ENCODE assay signal across 15 cellular contexts in the genomic region with DNA sequence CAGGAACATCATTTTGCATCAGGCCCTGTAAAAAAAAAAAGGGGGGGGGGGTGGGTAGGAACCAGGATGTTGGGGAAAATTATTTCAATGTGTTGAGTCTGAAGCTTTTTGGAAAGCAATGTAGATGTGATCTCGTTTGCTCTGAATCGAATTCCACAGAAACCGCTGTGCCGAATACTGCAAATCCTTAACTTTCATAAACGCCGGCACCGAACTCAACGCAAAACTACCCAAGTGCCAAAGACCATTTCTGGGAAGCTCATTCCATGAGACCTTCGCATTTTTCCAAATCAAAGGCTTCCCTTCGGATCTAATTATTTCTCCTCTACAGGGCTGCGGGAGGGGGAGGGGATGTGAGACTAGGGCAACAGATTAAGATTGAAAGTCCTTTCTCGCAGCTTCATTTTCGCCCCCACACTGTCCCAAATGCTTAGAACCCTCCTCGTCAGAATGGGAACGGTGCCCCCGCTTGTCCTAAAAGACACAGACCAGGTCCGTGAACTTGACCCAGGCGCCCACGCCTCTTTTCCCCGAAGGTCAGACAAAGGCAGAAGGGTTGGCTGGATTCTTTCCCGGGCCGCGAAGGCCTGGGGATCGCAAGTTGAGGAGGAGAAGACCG. TPM values are rescaled to one million over a fixed set of nuclear protein-coding genes. Genes with fewer than 3 reads are reported as not detected.
DNase-seq lines count a peak whose midpoint lies in the region; ATAC-seq and TF ChIP-seq lines count a peak whose summit lies in the region.
"Had no signal": no experiment of that assay in that cellular context is flagged by ENCODE, and none has a peak within 500 bp of the region (broad histone marks: within the 10 kb centered on the region; RNA-seq: fewer than 3 reads in every experiment).

No MANE protein-coding gene starts in this region.

- intact Hi-C loops in thyroid gland (cut with DNase I), result no loop called here
- intact Hi-C loops in transverse colon (cut with DNase I; ENCODE audit: low total_unique reads), result no loop called here

- TF ChIP-seq CTCF in BJ (IDR thresholded peaks at IDR 0.05; ENCODE audit: insufficient read depth, low read depth, low read length) (no peak), coronary artery (IDR thresholded peaks at IDR 0.05) (no peak), nephron (IDR thresholded peaks at IDR 0.05; ENCODE audit: unreplicated experiment in 3 of 3) (no peak), thyroid gland (IDR thresholded peaks at IDR 0.05) (no peak), transverse colon (IDR thresholded peaks at IDR 0.05) (no peak)

- CTCF ChIA-PET in BJ (lab: Yijun Ruan, JAX), result interaction anchor here (0.7 to 10.4 kb wide), 5 partner anchors 10 to 160 kb away, joined by 3 to 128 read pairs (median 3); no protein-coding TSS in a partner anchor

- H3K27ac Mint-ChIP-seq in nephron, result no peak overlapping the region
- H3K27ac Mint-ChIP-seq: CD8-positive, alpha-beta T cell had no signal

- H3K9me3 Mint-ChIP-seq in nephron, result no peaks in the 10 kb centered on the region
- H3K9me3 Mint-ChIP-seq: CD8-positive, alpha-beta T cell had no signal

- no peaks in the 10 kb centered on the region; the same call in 1 of the 2 replicates for H3K9me3 ChIP-seq in HUES48 (ENCODE audit: control insufficient read depth, insufficient read depth, low read length)
- no peaks in the 10 kb centered on the region for H3K9me3 ChIP-seq in thyroid gland
- no peaks in the 10 kb centered on the region for H3K9me3 ChIP-seq in transverse colon

- POLR2A ChIA-PET in BJ (lab: Charles Lee), result interaction anchor here (0.7 kb wide), 1 partner anchor 73 kb away, joined by 14 read pairs; no protein-coding TSS in a partner anchor

- no peak for ATAC-seq in GM21390 (IDR thresholded peaks at IDR 0.05; ENCODE audit: unreplicated experiment)
- ATAC-seq in HG02623 (IDR thresholded peaks at IDR 0.05; ENCODE audit: unreplicated experiment), result no peak

- DNase-seq in BJ (ENCODE audit: low read depth), result no peak
- peak; percentile 50 for DNase-seq in coronary artery (ENCODE audit: low spot score)
- DNase-seq in thyroid gland, result no peak
- DNase-seq in transverse colon, result no peak
- DNase-seq: anterior cingulate cortex; CD8-positive, alpha-beta T cell; stimulated activated CD4-positive, alpha-beta T cell treated with anti-CD3 and anti-CD28 coated beads, Interleukin-2, amount 100 ng/mL, for 48 hours; stomach had no signal

- 17 to 18% methylated on average over 18 to 25 of the region's 25 CpGs for WGBS in thyroid gland, 2 donors
- WGBS in transverse colon (ENCODE audit: low coverage in 1 of 2), 2 donors, result 14 to 30% methylated on average over 2 to 25 of the region's 25 CpGs

- peaks cover 45% of the 10 kb centered on the region for H3K4me1 ChIP-seq in HUES48 (ENCODE audit: control insufficient read depth, insufficient read depth, low read length)
- H3K4me1 ChIP-seq in thyroid gland, result peaks cover 0 to 9% of the 10 kb centered on the region in 2 donors
- peaks cover 9 to 26% (median 18%) of the 10 kb centered on the region in 4 donors for H3K4me1 ChIP-seq in transverse colon
- H3K4me1 ChIP-seq: parathyroid adenoma had no signal

- H3K36me3 ChIP-seq in BJ (ENCODE audit: control insufficient read depth, insufficient read depth, low read length) (no peaks in the 10 kb centered on the region; the same call in 1 of the 2 replicates), HUES48 (ENCODE audit: control insufficient read depth, insufficient read depth, low read length) (no peaks in the 10 kb centered on the region), thyroid gland (no peaks in the 10 kb centered on the region), transverse colon (no peaks in the 10 kb centered on the region)
- H3K36me3 ChIP-seq: stomach had no signal

- in situ Hi-C loops in transverse colon (cut with MboI; ENCODE audit: low pct_ligation_motif_present in 1 of 4, low pct_unique_long_range_greater_than_20kb in 1 of 4, low sequenced_read_pairs in 3 of 4), result no loop called here

- H3K27ac ChIP-seq in HUES48 (ENCODE audit: low read depth, low read length), result no peak overlapping the region
- no peak overlapping the region for H3K27ac ChIP-seq in coronary artery
- H3K27ac ChIP-seq in thyroid gland, result no peak overlapping the region
- peak overlapping the region in 1 of 4 donors; percentile 74 for H3K27ac ChIP-seq in transverse colon
- H3K27ac ChIP-seq: parathyroid adenoma, stomach had no signal

- H3K36me3 Mint-ChIP-seq in nephron (ENCODE audit: low read depth), result no peaks in the 10 kb centered on the region
- H3K36me3 Mint-ChIP-seq: CD8-positive, alpha-beta T cell had no signal

- peaks cover 34% of the 10 kb centered on the region for H3K27me3 ChIP-seq in BJ (ENCODE audit: control insufficient read depth, insufficient read depth, low read length)
- peaks cover 97% of the 10 kb centered on the region for H3K27me3 ChIP-seq in HUES48 (ENCODE audit: control insufficient read depth, insufficient read depth, low read length)
- H3K27me3 ChIP-seq in thyroid gland, result peaks cover 59% of the 10 kb centered on the region
- H3K27me3 ChIP-seq in transverse colon, result peaks cover 100% of the 10 kb centered on the region

- peak overlapping the region; percentile 38 to 77 (median 49) for H3K4me3 Mint-ChIP-seq in nephron
- H3K4me3 Mint-ChIP-seq: CD8-positive, alpha-beta T cell had no signal

- H3K27me3 Mint-ChIP-seq in nephron (ENCODE audit: low read depth), result peaks cover 100% of the 10 kb centered on the region

- peaks cover 17% of the 10 kb centered on the region for H3K4me1 Mint-ChIP-seq in nephron

- TF ChIP-seq POLR2A in thyroid gland (IDR thresholded peaks at IDR 0.05) (no peak), transverse colon (IDR thresholded peaks at IDR 0.05) (no peak)

- no peak overlapping the region for H3K9ac ChIP-seq in HUES48 (ENCODE audit: low read depth, low read length)
- H3K9ac ChIP-seq: parathyroid adenoma had no signal

- no peak for TF ChIP-seq EP300 in transverse colon (IDR thresholded peaks at IDR 0.05; ENCODE audit: low read depth)

- H3K4me3 ChIP-seq in BJ (ENCODE audit: low read depth, low read length) (peak overlapping the region; percentile 15), HUES48 (ENCODE audit: low read depth, low read length) (peak overlapping the region; percentile 53), coronary artery (peak overlapping the region; percentile 32), thyroid gland (replicated peaks in 1 of 3) (no peak overlapping the region), transverse colon (peak overlapping the region in 2 of 4 donors; percentile 14 to 43)
- H3K4me3 ChIP-seq: stomach had no signal

RNA-seq across cellular contexts. Expression of a gene that starts 4.0 kb away (rescaled TPM):
- polyA plus RNA-seq in BJ (2011; rRNA removed), result not detected in 2 replicates
- not detected in 2 replicates for polyA minus RNA-seq in BJ (2011; rRNA and poly(A)+ RNA removed)
- total RNA-seq in thyroid gland (not detected), transverse colon (1 to 10 TPM in 1 of 4 donors, not detected in 3; 4.4 TPM)
- total RNA-seq: CD8-positive, alpha-beta T cell; glomerular endothelial cell; lower leg skin; stomach had no signal
- polyA plus RNA-seq: stomach had no signal

RNA-seq across cellular contexts. Expression of a gene that starts 4.7 kb away (rescaled TPM):
- 0.63 and 0.98 TPM in 2 replicates for polyA plus RNA-seq in BJ (2011; rRNA removed)
- polyA minus RNA-seq in BJ (2011; rRNA and poly(A)+ RNA removed), result not detected in 2 replicates
- total RNA-seq in thyroid gland (not detected), transverse colon (1 to 10 TPM in 1 of 4 donors, not detected in 3; 4.1 TPM)
- total RNA-seq: CD8-positive, alpha-beta T cell; glomerular endothelial cell; lower leg skin; stomach had no signal
- polyA plus RNA-seq: stomach had no signal

RNA-seq across cellular contexts. Expression of a gene that starts 10.3 kb away (rescaled TPM):
- polyA plus RNA-seq in BJ (2011; rRNA removed), result 0.70 and 0.81 TPM in 2 replicates
- 0.52 and 0.57 TPM in 2 replicates for polyA minus RNA-seq in BJ (2011; rRNA and poly(A)+ RNA removed)
- total RNA-seq in thyroid gland, result under 1 TPM in 1 of 4 donors, not detected in 3; 0.27 TPM
- total RNA-seq in transverse colon, result 1 to 10 TPM; 1.2 to 5.7 (median 3.5) TPM
- total RNA-seq: CD8-positive, alpha-beta T cell; glomerular endothelial cell had no signal

Comparison
In these comparisons a context has a peak if more than half of its experiments do, and no peak if none do; other contexts are left out.
1. H3K4me3 ChIP-seq: peak in BJ (single experiment), HUES48 (single experiment) and coronary artery (single experiment); none in thyroid gland (0 of 3).